In genomic region chr9:136018257-136019031, GRCh38 we compare ENCODE assay signal across 27 cellular contexts. TPM values are rescaled to one million over a fixed set of nuclear protein-coding genes. Genes with fewer than 3 reads are reported as not detected.
DNase-seq lines count a peak whose midpoint lies in the region; ATAC-seq, FAIRE-seq and TF ChIP-seq lines count a peak whose summit lies in the region.
"Had no signal": no experiment of that assay in that cellular context is flagged by ENCODE, and none has a peak within 500 bp of the region (broad histone marks: within the 10 kb centered on the region; RNA-seq: fewer than 3 reads in every experiment).

No MANE protein-coding gene starts in this region.

- H3K4me1 Mint-ChIP-seq in activated T-cell treated with anti-CD3 and anti-CD28 coated beads, Interleukin-2, amount 50 U/mL, for 24 hours (ENCODE audit: low read depth), result peaks cover 6% of the 10 kb centered on the region

- H3K9me3 ChIP-seq in pancreas, result no peaks in the 10 kb centered on the region
- H3K9me3 ChIP-seq: ascending aorta, neutrophil, psoas muscle, transverse colon had no signal

- H3K36me3 ChIP-seq in H7 (replicated peaks; ENCODE audit: control insufficient read depth, insufficient read depth, low read length), result no peaks in the 10 kb centered on the region; the same call in 1 of the 2 replicates
- no peaks in the 10 kb centered on the region for H3K36me3 ChIP-seq in pancreas
- H3K36me3 ChIP-seq: cardiac muscle cell had no signal

- ATAC-seq in pancreas, result no peak
- ATAC-seq: left lobe of liver; psoas muscle; stimulated activated effector memory CD8-positive, alpha-beta T cell treated with anti-CD3 and anti-CD28 coated beads, Interleukin-12 subunit alpha, Interleukin-12 subunit beta, amount 100 ng/mL, for 72 hours had no signal

- H3K27me3 Mint-ChIP-seq in activated T-cell treated with anti-CD3 and anti-CD28 coated beads, Interleukin-2, amount 50 U/mL, for 24 hours, result no peaks in the 10 kb centered on the region

- H3K27ac ChIP-seq in cingulate gyrus (ENCODE audit: low read depth, low read length), result peak overlapping the region; percentile 19
- no peak overlapping the region for H3K27ac ChIP-seq in pancreas
- H3K27ac ChIP-seq: ascending aorta, cardiac muscle cell, neutrophil, PC-9, psoas muscle, transverse colon had no signal

- TF ChIP-seq POLR2A in GM12892 (IDR thresholded peaks at IDR 0.05; ENCODE audit: low read depth, low read length), result no peak

- peaks cover 0 to 8% (median 0%) of the 10 kb centered on the region in 3 donors for H3K4me1 ChIP-seq in pancreas
- H3K4me1 ChIP-seq: ascending aorta, transverse colon had no signal

- no peaks in the 10 kb centered on the region for H3K9me3 Mint-ChIP-seq in activated T-cell treated with anti-CD3 and anti-CD28 coated beads, Interleukin-2, amount 50 U/mL, for 24 hours
- H3K9me3 Mint-ChIP-seq: stimulated activated effector memory CD8-positive, alpha-beta T cell treated with anti-CD3 and anti-CD28 coated beads, Interleukin-12 subunit alpha, Interleukin-12 subunit beta, amount 100 ng/mL, for 72 hours had no signal

- intact Hi-C loops in pancreas (cut with DNase I), result no loop called here

- no peak overlapping the region for H3K27ac Mint-ChIP-seq in activated T-cell treated with anti-CD3 and anti-CD28 coated beads, Interleukin-2, amount 50 U/mL, for 24 hours
- H3K27ac Mint-ChIP-seq: stimulated activated effector memory CD8-positive, alpha-beta T cell treated with anti-CD3 and anti-CD28 coated beads, Interleukin-12 subunit alpha, Interleukin-12 subunit beta, amount 100 ng/mL, for 72 hours had no signal

- no peak overlapping the region for H3K4me3 ChIP-seq in H7 (ENCODE audit: insufficient read depth, low read depth, low read length)
- H3K4me3 ChIP-seq in pancreas, result no peak overlapping the region
- H3K4me3 ChIP-seq: ascending aorta, cardiac muscle cell, PC-9, psoas muscle, transverse colon had no signal

- WGBS in pancreas, 2 donors, result 88 to 89% methylated on average over 23 of the region's 23 CpGs

- DNase-seq in activated T-cell treated with anti-CD3 and anti-CD28 coated beads, Interleukin-2, amount 50 U/mL, for 24 hours, result peak; percentile 9
- DNase-seq in activated T-cell treated with anti-CD3 and anti-CD28 coated beads for 4 hours (no peak), H7 (peak; percentile 50), pancreas (peak in 4 of 6 donors; percentile 1 to 55 (median 34)), RPMI8226 (no peak), pons (ENCODE audit: low spot score) (no peak), GM12892 (ENCODE audit: insufficient read length) (no peak)
- DNase-seq: ACHN; activated T-cell treated with anti-CD3 and anti-CD28 coated beads, Interleukin-2, amount 50 U/mL, for 1 hour; cortex of kidney; effector memory CD4-positive, alpha-beta T cell; hypothalamus; NCI-H1694 treated with DMSO at 0.1 percent for 48 hours; NCI-H2171 treated with DMSO at 0.1 percent for 48 hours; NCI-H510A treated with DMSO at 0.1 percent for 48 hours; PC-9; SHP77; stimulated activated CD4-positive, alpha-beta T cell treated with anti-CD3 and anti-CD28 coated beads, Interleukin-15, amount 100 ng/mL, for 24 hours; transverse colon had no signal

- H3K27me3 ChIP-seq in H7 (ENCODE audit: control insufficient read depth, insufficient read depth, low read length) (no peaks in the 10 kb centered on the region), pancreas (no peaks in the 10 kb centered on the region)
- H3K27me3 ChIP-seq: ascending aorta, cardiac muscle cell, neutrophil, transverse colon had no signal

- no peak for FAIRE-seq in pancreas (lab: Jason Lieb, UNC)
- FAIRE-seq in GM12892 (lab: Jason Lieb, UNC), result no peak
- FAIRE-seq: GM12891 had no signal

- H3K36me3 Mint-ChIP-seq in activated T-cell treated with anti-CD3 and anti-CD28 coated beads, Interleukin-2, amount 50 U/mL, for 24 hours (ENCODE audit: low read depth), result no peaks in the 10 kb centered on the region
- H3K36me3 Mint-ChIP-seq: stimulated activated effector memory CD8-positive, alpha-beta T cell treated with anti-CD3 and anti-CD28 coated beads, Interleukin-12 subunit alpha, Interleukin-12 subunit beta, amount 100 ng/mL, for 72 hours had no signal

- TF ChIP-seq CTCF in pancreas (IDR thresholded peaks at IDR 0.05), result no peak

- H3K4me3 Mint-ChIP-seq in activated T-cell treated with anti-CD3 and anti-CD28 coated beads, Interleukin-2, amount 50 U/mL, for 24 hours, result no peak overlapping the region
- H3K4me3 Mint-ChIP-seq: stimulated activated effector memory CD8-positive, alpha-beta T cell treated with anti-CD3 and anti-CD28 coated beads, Interleukin-12 subunit alpha, Interleukin-12 subunit beta, amount 100 ng/mL, for 72 hours had no signal

RNA-seq across cellular contexts. Expression of gene UBAC1, which starts 57.3 kb away (rescaled TPM):
- 74.6 and 77.0 TPM in 2 replicates for total RNA-seq in H7 (2014; rRNA removed; shearing (Covaris generic))
- total RNA-seq in pancreas, result 10 to 100 TPM in 5 of 6 donors, 1 to 10 TPM in 1; 9.8 to 16.5 (median 13.1) TPM
- polyA plus RNA-seq in pancreas, result 10 to 100 TPM; 24.9 to 33.7 TPM
- 28.2 TPM for polyA plus RNA-seq in GM12892 (2012; ENCODE audit: missing spikeins)

Comparison
In these comparisons a context has a peak if more than half of its experiments do, and no peak if none do; other contexts are left out.
1. DNase-seq: peak in activated T-cell treated with anti-CD3 and anti-CD28 coated beads, Interleukin-2, amount 50 U/mL, for 24 hours (single experiment), H7 (single experiment) and pancreas (4 of 6); none in activated T-cell treated with anti-CD3 and anti-CD28 coated beads for 4 hours (single experiment), RPMI8226 (single experiment), pons (single experiment) and GM12892 (single experiment).